In genomic region chr20:49281059-49281912, GRCh38 we compare ENCODE assay signal across 1 cellular context.
TF ChIP-seq lines count a peak whose summit lies in the region.

No MANE protein-coding gene starts in this region.

TF ChIP-seq in SK-N-SH treated with all-trans-retinoic acid at 6 μM for 48 hours, 23 proteins besides CTCF, POLR2A, EP300 and RAD21 (continued from another document):
- TF ChIP-seq PATZ1 (CRISPR knock-in tag; IDR thresholded peaks at IDR 0.05; ENCODE audit: borderline replicate concordance): no peak
- TF ChIP-seq ZNF70 (CRISPR knock-in tag; IDR thresholded peaks at IDR 0.05): no peak
- TF ChIP-seq ISL1 (CRISPR knock-in tag; IDR thresholded peaks at IDR 0.05): no peak
- no peak for TF ChIP-seq OSR1 (CRISPR knock-in tag; IDR thresholded peaks at IDR 0.05)
- no peak for TF ChIP-seq ZFP3 (CRISPR knock-in tag; IDR thresholded peaks at IDR 0.05)
